Comparison of ENCODE assay signal across 23 cellular contexts in genomic region chr2:135163306-135163705, GRCh38.
DNase-seq lines count a peak whose midpoint lies in the region; ATAC-seq and TF ChIP-seq lines count a peak whose summit lies in the region.
"Had no signal": no experiment of that assay in that cellular context is flagged by ENCODE, and none has a peak within 500 bp of the region (broad histone marks: within the 10 kb centered on the region; RNA-seq: fewer than 3 reads in every experiment).

No MANE protein-coding gene starts in this region.

- peaks cover 28% of the 10 kb centered on the region for H3K36me3 ChIP-seq in OCI-LY3 (replicated peaks; ENCODE audit: low read depth, low read length)

- H3K27me3 ChIP-seq in OCI-LY3 (ENCODE audit: low read depth, low read length): no peaks in the 10 kb centered on the region
- H3K27me3 ChIP-seq: adrenal gland, BLaER1, heart right ventricle had no signal

- no peak overlapping the region for H2AFZ ChIP-seq in OCI-LY3 (ENCODE audit: low read depth, low read length)

- no peak overlapping the region for H3K4me3 ChIP-seq in OCI-LY3 (ENCODE audit: low read length)
- H3K4me3 ChIP-seq: adrenal gland, BLaER1, heart right ventricle, smooth muscle cell had no signal

- no peaks in the 10 kb centered on the region for H3K9me3 Mint-ChIP-seq in activated naive CD4-positive, alpha-beta T cell treated with anti-CD3 and anti-CD28 coated beads, Interleukin-2, amount 50 U/mL, for 72 hours
- H3K9me3 Mint-ChIP-seq in stimulated activated naive B cell treated with anti-CD40 and anti-IgM and Interleukin-4, amounts not matched to agents 10 μg/mL and 1 μg/mL and 100 μg/mL, for 72 hours: no peaks in the 10 kb centered on the region

- H3K27ac Mint-ChIP-seq in activated naive CD4-positive, alpha-beta T cell treated with anti-CD3 and anti-CD28 coated beads, Interleukin-2, amount 50 U/mL, for 72 hours: peak overlapping the region; percentile 68 to 90
- peak overlapping the region; percentile 75 for H3K27ac Mint-ChIP-seq in stimulated activated naive B cell treated with anti-CD40 and anti-IgM and Interleukin-4, amounts not matched to agents 10 μg/mL and 1 μg/mL and 100 μg/mL, for 72 hours

- DNase-seq in activated naive CD4-positive, alpha-beta T cell treated with anti-CD3 and anti-CD28 coated beads, Interleukin-2, amount 50 U/mL, for 72 hours (ENCODE audit: low spot score in 2 of 2): no peak
- no peak for DNase-seq in activated naive CD4-positive, alpha-beta T cell treated with anti-CD3 and anti-CD28 coated beads, Interleukin-2, amount 50 U/mL, for 16 hours
- no peak for DNase-seq in stimulated activated naive B cell treated with anti-CD40 and anti-IgM and Interleukin-4, amounts not matched to agents 10 μg/mL and 1 μg/mL and 100 μg/mL, for 72 hours
- DNase-seq in AML-193 (lab: John Stamatoyannopoulos, UW) (no peak), GF-D8 (lab: John Stamatoyannopoulos, UW) (no peak)
- DNase-seq: activated CD4-positive, alpha-beta T cell treated with anti-CD3 and anti-CD28 coated beads, Interleukin-2, amount 50 U/mL, for 48 hours; activated CD8-positive, alpha-beta memory T cell treated with anti-CD3 and anti-CD28 coated beads, Interleukin-2, amount 50 U/mL, for 4 hours; activated effector memory CD4-positive, alpha-beta T cell treated with Interleukin-2 at 50 U/mL for 16 hours; adrenal gland; Calu3; effector CD8-positive, alpha-beta T cell; erythroblast; GOT3; heart right ventricle; mammary epithelial cell; Right ventricle myocardium superior; stimulated activated CD4-positive, alpha-beta T cell treated with anti-CD3 and anti-CD28 coated beads, Interleukin-2, amount 100 ng/mL, for 24 hours; T-helper 9 cell had no signal

- H3K4me2 ChIP-seq in OCI-LY3 (ENCODE audit: low read length): peak overlapping the region; percentile 48; the same call in 1 of the 2 replicates
- H3K4me2 ChIP-seq: BLaER1, smooth muscle cell had no signal

- peaks cover 4 to 17% of the 10 kb centered on the region in 2 donors for H3K36me3 Mint-ChIP-seq in activated naive CD4-positive, alpha-beta T cell treated with anti-CD3 and anti-CD28 coated beads, Interleukin-2, amount 50 U/mL, for 72 hours
- peaks cover 37 to 43% of the 10 kb centered on the region in 2 donors for H3K36me3 Mint-ChIP-seq in stimulated activated naive B cell treated with anti-CD40 and anti-IgM and Interleukin-4, amounts not matched to agents 10 μg/mL and 1 μg/mL and 100 μg/mL, for 72 hours

- H3K27me3 Mint-ChIP-seq in stimulated activated naive B cell treated with anti-CD40 and anti-IgM and Interleukin-4, amounts not matched to agents 10 μg/mL and 1 μg/mL and 100 μg/mL, for 72 hours: no peaks in the 10 kb centered on the region

- no peak overlapping the region for H3K27ac ChIP-seq in OCI-LY3 (ENCODE audit: low read length)
- H3K27ac ChIP-seq: adrenal gland, BLaER1, heart right ventricle had no signal

- 0 out of 2 replicates have a peak, but pooled peaks cover 7% of the 10 kb centered on the region for H4K20me1 ChIP-seq in OCI-LY3 (ENCODE audit: insufficient read depth, low read length)
- H4K20me1 ChIP-seq: BLaER1 had no signal

- no peak for TF ChIP-seq CTCF in OCI-LY3 (IDR thresholded peaks at IDR 0.05; ENCODE audit: low read depth, low read length)

- no peaks in the 10 kb centered on the region for H3K9me3 ChIP-seq in OCI-LY3 (ENCODE audit: insufficient read depth, low read length)
- H3K9me3 ChIP-seq: adrenal gland, BLaER1, heart right ventricle had no signal

- H3K4me1 ChIP-seq in OCI-LY3 (ENCODE audit: low read length): peaks cover 21% of the 10 kb centered on the region
- H3K4me1 ChIP-seq: adrenal gland, BLaER1, heart right ventricle had no signal

- H3K9ac ChIP-seq in OCI-LY3 (ENCODE audit: low read length): no peak overlapping the region
- H3K9ac ChIP-seq: BLaER1 had no signal

- no peak overlapping the region for H3K4me3 Mint-ChIP-seq in stimulated activated naive B cell treated with anti-CD40 and anti-IgM and Interleukin-4, amounts not matched to agents 10 μg/mL and 1 μg/mL and 100 μg/mL, for 72 hours

- no peak for ATAC-seq in activated naive CD4-positive, alpha-beta T cell treated with anti-CD3 and anti-CD28 coated beads, Interleukin-2, amount 50 U/mL, for 72 hours
- ATAC-seq in HG02642 (IDR thresholded peaks at IDR 0.05; ENCODE audit: poor library complexity, unreplicated experiment): peak; percentile 61
- no peak for ATAC-seq in stimulated activated naive B cell treated with anti-CD40 and anti-IgM and Interleukin-4, amounts not matched to agents 10 μg/mL and 1 μg/mL and 100 μg/mL, for 72 hours (replicated peaks)
- ATAC-seq in SK-N-SH treated with all-trans-retinoic acid at 6 μM for 48 hours: no peak
- ATAC-seq: heart right ventricle had no signal

- H3K79me2 ChIP-seq in OCI-LY3 (ENCODE audit: low read length): no peaks in the 10 kb centered on the region

- H3K4me1 Mint-ChIP-seq in stimulated activated naive B cell treated with anti-CD40 and anti-IgM and Interleukin-4, amounts not matched to agents 10 μg/mL and 1 μg/mL and 100 μg/mL, for 72 hours: no peaks in the 10 kb centered on the region

TF ChIP-seq in SK-N-SH treated with all-trans-retinoic acid at 6 μM for 48 hours, 23 proteins besides CTCF, POLR2A, EP300 and RAD21:
- TF ChIP-seq CSDC2 (CRISPR knock-in tag; IDR thresholded peaks at IDR 0.05) (no peak), ZFP3 (CRISPR knock-in tag; IDR thresholded peaks at IDR 0.05) (no peak), ZNF8 (CRISPR knock-in tag; IDR thresholded peaks at IDR 0.05) (no peak), ZFP30 (CRISPR knock-in tag; IDR thresholded peaks at IDR 0.05) (no peak), OSR1 (CRISPR knock-in tag; IDR thresholded peaks at IDR 0.05) (no peak), ESRRG (CRISPR knock-in tag; IDR thresholded peaks at IDR 0.05) (no peak), PATZ1 (CRISPR knock-in tag; IDR thresholded peaks at IDR 0.05; ENCODE audit: borderline replicate concordance) (no peak)
